22 cellular contexts compared by ENCODE assay signal in the genomic region with DNA sequence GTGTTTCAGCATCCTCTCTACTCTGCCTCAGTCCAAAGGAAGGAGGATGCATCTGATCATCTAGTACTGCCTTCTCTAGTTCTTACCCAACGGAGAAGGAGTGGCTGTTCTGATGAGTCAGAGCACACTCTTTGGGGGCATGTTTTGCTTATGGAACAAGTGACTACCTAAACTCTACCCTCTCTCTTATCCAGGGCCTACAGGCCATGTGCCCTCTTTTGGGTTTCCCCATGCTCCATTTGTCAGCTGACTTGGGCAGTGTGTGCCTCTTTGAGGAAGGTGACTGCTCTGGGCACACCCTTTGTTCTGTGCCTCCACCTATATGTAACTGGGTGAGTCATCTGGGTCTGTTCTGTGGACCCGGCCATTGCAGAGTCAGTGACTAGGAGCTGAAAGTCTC.
DNase-seq lines count a peak whose midpoint lies in the region; ATAC-seq and TF ChIP-seq lines count a peak whose summit lies in the region.
"Had no signal": no experiment of that assay in that cellular context is flagged by ENCODE, and none has a peak within 500 bp of the region (broad histone marks: within the 10 kb centered on the region; RNA-seq: fewer than 3 reads in every experiment).

No MANE protein-coding gene starts in this region.

- TF ChIP-seq POLR2A in sigmoid colon (IDR thresholded peaks at IDR 0.05) = no peak

- TF ChIP-seq CTCF in fibroblast of pulmonary artery (IDR thresholded peaks at IDR 0.05; ENCODE audit: low read length, missing control alignments) (no peak), sigmoid colon (IDR thresholded peaks at IDR 0.05) (no peak)

- H3K4me1 ChIP-seq in sigmoid colon = no peaks in the 10 kb centered on the region
- H3K4me1 ChIP-seq: body of pancreas, left ventricle myocardium inferior, parathyroid adenoma, transverse colon had no signal

- TF ChIP-seq EP300 in sigmoid colon (IDR thresholded peaks at IDR 0.05) = no peak

- no peak overlapping the region for H3K27ac ChIP-seq in sigmoid colon
- H3K27ac ChIP-seq: body of pancreas, left ventricle myocardium inferior, parathyroid adenoma, transverse colon had no signal

- ATAC-seq in stimulated activated naive B cell treated with anti-CD40 and anti-IgM and Interleukin-4, amounts not matched to agents 10 μg/mL and 1 μg/mL and 100 μg/mL, for 72 hours (replicated peaks) = peak; percentile 39
- ATAC-seq: body of pancreas had no signal

- no peaks in the 10 kb centered on the region for H3K36me3 ChIP-seq in sigmoid colon
- H3K36me3 ChIP-seq: left ventricle myocardium inferior, transverse colon had no signal

- no peak overlapping the region for H3K27ac Mint-ChIP-seq in activated naive CD8-positive, alpha-beta T cell treated with anti-CD3 and anti-CD28 coated beads for 36 hours
- H3K27ac Mint-ChIP-seq in stimulated activated naive B cell treated with anti-CD40 and anti-IgM and Interleukin-4, amounts not matched to agents 10 μg/mL and 1 μg/mL and 100 μg/mL, for 72 hours = no peak overlapping the region
- H3K27ac Mint-ChIP-seq: T-helper 1 cell treated with Interleukin-12 subunit alpha and Interleukin-12 subunit beta and Interleukin-4 antibody, amounts not matched to agents 30 μg/mL and 1 μg/mL, for 36 hours had no signal

- H3K36me3 Mint-ChIP-seq in activated naive CD8-positive, alpha-beta T cell treated with anti-CD3 and anti-CD28 coated beads for 36 hours = no peaks in the 10 kb centered on the region
- peaks cover 0 to 2% of the 10 kb centered on the region in 2 donors for H3K36me3 Mint-ChIP-seq in stimulated activated naive B cell treated with anti-CD40 and anti-IgM and Interleukin-4, amounts not matched to agents 10 μg/mL and 1 μg/mL and 100 μg/mL, for 72 hours

- no peaks in the 10 kb centered on the region for H3K27me3 Mint-ChIP-seq in activated naive CD8-positive, alpha-beta T cell treated with anti-CD3 and anti-CD28 coated beads for 36 hours
- H3K27me3 Mint-ChIP-seq in stimulated activated naive B cell treated with anti-CD40 and anti-IgM and Interleukin-4, amounts not matched to agents 10 μg/mL and 1 μg/mL and 100 μg/mL, for 72 hours = no peaks in the 10 kb centered on the region

- WGBS in sigmoid colon, 2 donors = 87 to 94% methylated on average over 2 of the region's 2 CpGs

- intact Hi-C loops in sigmoid colon (cut with DNase I) = no loop called here

- H3K9me3 Mint-ChIP-seq in activated naive CD8-positive, alpha-beta T cell treated with anti-CD3 and anti-CD28 coated beads for 36 hours = peaks cover 3% of the 10 kb centered on the region
- peaks cover 5 to 10% of the 10 kb centered on the region in 2 donors for H3K9me3 Mint-ChIP-seq in stimulated activated naive B cell treated with anti-CD40 and anti-IgM and Interleukin-4, amounts not matched to agents 10 μg/mL and 1 μg/mL and 100 μg/mL, for 72 hours

- H3K27me3 ChIP-seq in sigmoid colon = no peaks in the 10 kb centered on the region
- H3K27me3 ChIP-seq: body of pancreas, transverse colon had no signal

- peaks cover 0 to 2% (median under 1%) of the 10 kb centered on the region in 4 donors for H3K9me3 ChIP-seq in sigmoid colon
- H3K9me3 ChIP-seq: body of pancreas, transverse colon had no signal

- no peak overlapping the region for H3K4me3 Mint-ChIP-seq in activated naive CD8-positive, alpha-beta T cell treated with anti-CD3 and anti-CD28 coated beads for 36 hours
- no peak overlapping the region for H3K4me3 Mint-ChIP-seq in stimulated activated naive B cell treated with anti-CD40 and anti-IgM and Interleukin-4, amounts not matched to agents 10 μg/mL and 1 μg/mL and 100 μg/mL, for 72 hours
- H3K4me3 Mint-ChIP-seq: T-helper 1 cell treated with Interleukin-12 subunit alpha and Interleukin-12 subunit beta and Interleukin-4 antibody, amounts not matched to agents 30 μg/mL and 1 μg/mL, for 36 hours had no signal

- DNase-seq in HPDE6-E6E7 (ENCODE audit: extremely low spot score) (peak; percentile 13), fibroblast of pulmonary artery (ENCODE audit: low read depth) (peak; percentile 21), NCI-H1105 (lab: John Stamatoyannopoulos, UW) (no peak), NCI-H187 (lab: John Stamatoyannopoulos, UW) (no peak), sigmoid colon (no peak)
- peak; percentile 6 for DNase-seq in activated naive CD8-positive, alpha-beta T cell treated with anti-CD3 and anti-CD28 coated beads for 36 hours
- DNase-seq in stimulated activated naive B cell treated with anti-CD40 and anti-IgM and Interleukin-4, amounts not matched to agents 10 μg/mL and 1 μg/mL and 100 μg/mL, for 72 hours = no peak
- DNase-seq: activated CD4-positive, CD25-positive, alpha-beta regulatory T cell treated with anti-CD3 and anti-CD28 coated beads, Interleukin-2, amount 50 U/mL, for 72 hours; activated CD8-positive, alpha-beta memory T cell treated with anti-CD3 and anti-CD28 coated beads, Interleukin-2, amount 50 U/mL, for 48 hours; activated gamma-delta T cell treated with Interleukin-2 at 50 U/mL for 16 hours; body of pancreas; DMS53; foreskin melanocyte; Karpas-422; left ventricle myocardium inferior; NCI-H1694 treated with DMSO at 0.1 percent for 48 hours; NCI-H446; SIG-M5; transverse colon had no signal

- no peak overlapping the region for H3K4me3 ChIP-seq in fibroblast of pulmonary artery (replicated peaks; ENCODE audit: low read depth, low read length)
- no peak overlapping the region for H3K4me3 ChIP-seq in sigmoid colon
- H3K4me3 ChIP-seq: body of pancreas, left ventricle myocardium inferior, smooth muscle cell, transverse colon had no signal

- no peaks in the 10 kb centered on the region for H3K4me1 Mint-ChIP-seq in activated naive CD8-positive, alpha-beta T cell treated with anti-CD3 and anti-CD28 coated beads for 36 hours
- no peaks in the 10 kb centered on the region for H3K4me1 Mint-ChIP-seq in stimulated activated naive B cell treated with anti-CD40 and anti-IgM and Interleukin-4, amounts not matched to agents 10 μg/mL and 1 μg/mL and 100 μg/mL, for 72 hours

Comparison
In these comparisons a context has a peak if more than half of its experiments do, and no peak if none do; other contexts are left out.
1. DNase-seq: peak in HPDE6-E6E7 (single experiment), activated naive CD8-positive, alpha-beta T cell treated with anti-CD3 and anti-CD28 coated beads for 36 hours (single experiment) and fibroblast of pulmonary artery (single experiment); none in stimulated activated naive B cell treated with anti-CD40 and anti-IgM and Interleukin-4, amounts not matched to agents 10 μg/mL and 1 μg/mL and 100 μg/mL, for 72 hours (single experiment), NCI-H1105 (single experiment), NCI-H187 (0 of 2) and sigmoid colon (single experiment).